Comparison of ENCODE assay signal across 7 cellular contexts in genomic region chr17:10737786-10738185, GRCh38.
"Had no signal": no experiment of that assay in that cellular context is flagged by ENCODE, and none has a peak within 500 bp of the region (broad histone marks: within the 10 kb centered on the region; RNA-seq: fewer than 3 reads in every experiment).

No MANE protein-coding gene starts in this region.

- H3K27me3 Mint-ChIP-seq: activated CD8-positive, alpha-beta T cell treated with anti-CD3 and anti-CD28 coated beads for 36 hours had no signal

- H3K27me3 ChIP-seq: right atrium auricular region, upper lobe of left lung had no signal

- H3K27ac ChIP-seq: right atrium auricular region, upper lobe of left lung had no signal

- H3K9me3 ChIP-seq: right atrium auricular region, upper lobe of left lung had no signal

- ATAC-seq: natural killer cell treated with Interleukin-12 subunit alpha and Interleukin-12 subunit beta and Interleukin-15 and Interleukin-18, amount 100 ng/mL, for 72 hours had no signal

- H3K27ac Mint-ChIP-seq: activated CD8-positive, alpha-beta T cell treated with anti-CD3 and anti-CD28 coated beads for 36 hours; activated T-helper 17 cell treated with anti-CD3 and anti-CD28 coated beads, Interleukin-2, amount 50 U/mL, for 72 hours; natural killer cell treated with Interleukin-12 subunit alpha and Interleukin-12 subunit beta and Interleukin-15 and Interleukin-18, amount 100 ng/mL, for 72 hours; WTC11 had no signal

- H3K36me3 Mint-ChIP-seq: natural killer cell treated with Interleukin-12 subunit alpha and Interleukin-12 subunit beta and Interleukin-15 and Interleukin-18, amount 100 ng/mL, for 72 hours; WTC11 had no signal

- H3K4me3 ChIP-seq: right atrium auricular region, smooth muscle cell, upper lobe of left lung had no signal

- H3K4me3 Mint-ChIP-seq: activated CD8-positive, alpha-beta T cell treated with anti-CD3 and anti-CD28 coated beads for 36 hours; natural killer cell treated with Interleukin-12 subunit alpha and Interleukin-12 subunit beta and Interleukin-15 and Interleukin-18, amount 100 ng/mL, for 72 hours; WTC11 had no signal

- H3K9me3 Mint-ChIP-seq: activated CD8-positive, alpha-beta T cell treated with anti-CD3 and anti-CD28 coated beads for 36 hours; activated T-helper 17 cell treated with anti-CD3 and anti-CD28 coated beads, Interleukin-2, amount 50 U/mL, for 72 hours; natural killer cell treated with Interleukin-12 subunit alpha and Interleukin-12 subunit beta and Interleukin-15 and Interleukin-18, amount 100 ng/mL, for 72 hours; WTC11 had no signal

- H3K36me3 ChIP-seq: right atrium auricular region, upper lobe of left lung had no signal
